Comparison of ENCODE assay signal across 26 cellular contexts in genomic region chr17:78990349-78991016, GRCh38. TPM values are rescaled to one million over a fixed set of nuclear protein-coding genes. Genes with fewer than 3 reads are reported as not detected.
DNase-seq lines count a peak whose midpoint lies in the region; ATAC-seq, FAIRE-seq and TF ChIP-seq lines count a peak whose summit lies in the region.
"Had no signal": no experiment of that assay in that cellular context is flagged by ENCODE, and none has a peak within 500 bp of the region (broad histone marks: within the 10 kb centered on the region; RNA-seq: fewer than 3 reads in every experiment).

No MANE protein-coding gene starts in this region.

- no peak for TF ChIP-seq POLR2A in transverse colon (IDR thresholded peaks at IDR 0.05)
- TF ChIP-seq POLR2A in H54 (IDR thresholded peaks at IDR 0.05; ENCODE audit: low read depth, low read length), result no peak

- TF ChIP-seq CTCF in lower lobe of right lung (IDR thresholded peaks at IDR 0.05), result no peak
- no peak for TF ChIP-seq CTCF in transverse colon (IDR thresholded peaks at IDR 0.05)

- ATAC-seq in lower lobe of right lung (no peak), GM19035 (IDR thresholded peaks at IDR 0.05; ENCODE audit: unreplicated experiment) (no peak)
- ATAC-seq: activated CD8-positive, alpha-beta memory T cell treated with anti-CD3 and anti-CD28 coated beads, Interleukin-2, amount 10 ng/mL, durations not matched to agents 7 days and 5 days; foreskin keratinocyte; left colon; naive thymus-derived CD4-positive, alpha-beta T cell; PC-3 had no signal

- H3K4me3 ChIP-seq in lower lobe of right lung (no peak overlapping the region), transverse colon (no peak overlapping the region), small intestine (ENCODE audit: low read depth in 1 of 2, low read length in 2 of 2) (no peak overlapping the region)
- H3K4me3 ChIP-seq: esophagus muscularis mucosa, heart right ventricle, upper lobe of left lung had no signal

- H3K27me3 ChIP-seq in lower lobe of right lung (ENCODE audit: low read depth) (no peaks in the 10 kb centered on the region), transverse colon (no peaks in the 10 kb centered on the region), small intestine (ENCODE audit: control insufficient read depth in 2 of 2, insufficient read depth in 2 of 2, low read length in 2 of 2) (no peaks in the 10 kb centered on the region)
- H3K27me3 ChIP-seq: esophagus muscularis mucosa, foreskin keratinocyte, heart right ventricle, upper lobe of left lung had no signal

- intact Hi-C loops in lower lobe of right lung (cut with DNase I), result no loop called here
- intact Hi-C loops in transverse colon (cut with DNase I; ENCODE audit: low total_unique reads), result no loop called here

- TF ChIP-seq EP300 in transverse colon (IDR thresholded peaks at IDR 0.05; ENCODE audit: low read depth), result no peak

- in situ Hi-C loops in transverse colon (cut with MboI; ENCODE audit: low pct_ligation_motif_present in 1 of 4, low pct_unique_long_range_greater_than_20kb in 1 of 4, low sequenced_read_pairs in 3 of 4), result no loop called here

- no peak overlapping the region for H3K27ac ChIP-seq in lower lobe of right lung
- H3K27ac ChIP-seq in transverse colon, result no peak overlapping the region
- H3K27ac ChIP-seq in small intestine (ENCODE audit: low read depth in 1 of 2, low read length in 1 of 2), result no peak overlapping the region
- H3K27ac ChIP-seq: C4-2B, esophagus muscularis mucosa, foreskin keratinocyte, heart right ventricle, upper lobe of left lung had no signal

- DNase-seq in NCI-H82 treated with DMSO at 0.1 percent for 48 hours (lab: John Stamatoyannopoulos, UW; ENCODE audit: unreplicated experiment) (peak; percentile 7), epidermal melanocyte (ENCODE audit: insufficient read length, low spot score) (peak; percentile 12), lower lobe of right lung (peak; percentile 37), transverse colon (peak; percentile 7), H54 (ENCODE audit: insufficient read length, low spot score) (no peak), small intestine (no peak)
- DNase-seq: activated CD4-positive, alpha-beta T cell treated with anti-CD3 and anti-CD28 coated beads, Interleukin-2, amount 10 ng/mL, durations not matched to agents 7 days and 5 days; activated CD8-positive, alpha-beta memory T cell treated with anti-CD3 and anti-CD28 coated beads, Interleukin-2, amount 10 ng/mL, durations not matched to agents 7 days and 5 days; anterior cingulate cortex; cortex of kidney; foreskin keratinocyte; naive thymus-derived CD4-positive, alpha-beta T cell; NCI-H1417 treated with DMSO at 0.1 percent for 48 hours; NCI-H2107; NCI-H446; nucleus accumbens; PC-3; SHP77 treated with DMSO at 0.1 percent for 48 hours; stimulated activated CD4-positive, alpha-beta T cell treated with anti-CD3 and anti-CD28 coated beads, Interleukin-4, amount 100 ng/mL, for 1 hour; T1000 had no signal

- H3K4me1 ChIP-seq in lower lobe of right lung (peaks cover 26% of the 10 kb centered on the region), transverse colon (peaks cover 13 to 60% (median 36%) of the 10 kb centered on the region in 4 donors), small intestine (ENCODE audit: control insufficient read depth in 2 of 2, insufficient read depth in 1 of 2, low read depth in 1 of 2, low read length in 1 of 2) (peaks cover 1 to 2% of the 10 kb centered on the region in 2 donors)

- H3K36me3 ChIP-seq in lower lobe of right lung (peaks cover 55% of the 10 kb centered on the region), transverse colon (peaks cover 0 to 30% (median 9%) of the 10 kb centered on the region in 4 donors), small intestine (ENCODE audit: control insufficient read depth in 2 of 2, insufficient read depth in 2 of 2, low read length in 2 of 2) (peaks cover 13 to 15% of the 10 kb centered on the region in 2 donors)

- H3K9me3 ChIP-seq in lower lobe of right lung (no peaks in the 10 kb centered on the region), transverse colon (no peaks in the 10 kb centered on the region), small intestine (ENCODE audit: control insufficient read depth, low read depth) (no peaks in the 10 kb centered on the region)
- H3K9me3 ChIP-seq: esophagus muscularis mucosa, heart right ventricle, upper lobe of left lung had no signal

- FAIRE-seq in H54 (lab: Jason Lieb, UNC) (no peak), small intestine (lab: Jason Lieb, UNC) (no peak)

- WGBS in transverse colon (ENCODE audit: low coverage in 1 of 2), 2 donors, result 90 to 96% methylated on average over 14 to 29 of the region's 29 CpGs
- WGBS in small intestine, 3 donors, result 95 to 96% (median 95%) methylated on average over 29 of the region's 29 CpGs

RNA-seq across cellular contexts. Expression of gene LGALS3BP, which starts 10.8 kb away (rescaled TPM):
- total RNA-seq in lower lobe of right lung, result 417 TPM
- 1,000 to 10,000 TPM in 2 of 4 donors, 100 to 1,000 TPM in 2; 796 to 1,440 (median 1,077) TPM for total RNA-seq in transverse colon
- 100 to 1,000 TPM; 181 to 326 (median 255) TPM for polyA plus RNA-seq in small intestine

RNA-seq across cellular contexts. Expression of gene CANT1, which starts 19.1 kb away (rescaled TPM):
- 54.4 TPM for total RNA-seq in lower lobe of right lung
- 100 to 1,000 TPM in 3 of 4 donors, 10 to 100 TPM in 1; 89.4 to 231 (median 138) TPM for total RNA-seq in transverse colon
- polyA plus RNA-seq in small intestine, result 10 to 100 TPM; 16.8 to 90.5 (median 20.3) TPM

RNA-seq across cellular contexts. Expression of gene C1QTNF1, which starts 33.5 kb away (rescaled TPM):
- total RNA-seq in lower lobe of right lung (24.9 TPM), transverse colon (10 to 100 TPM in 2 of 4 donors, 1 to 10 TPM in 2; 5.4 to 35.5 (median 12.0) TPM)
- polyA plus RNA-seq in small intestine, result 10 to 100 TPM in 1 of 3 donors, 1 to 10 TPM in 1, under 1 TPM in 1; 0.67 to 57.4 (median 2.4) TPM
- total RNA-seq: activated CD4-positive, alpha-beta T cell treated with anti-CD3 and anti-CD28 coated beads, Interleukin-2, amount 10 ng/mL, durations not matched to agents 7 days and 5 days; activated CD8-positive, alpha-beta memory T cell treated with anti-CD3 and anti-CD28 coated beads, Interleukin-2, amount 10 ng/mL, durations not matched to agents 7 days and 5 days had no signal
- polyA plus RNA-seq: naive thymus-derived CD4-positive, alpha-beta T cell had no signal

Comparison
In these comparisons a context has a peak if more than half of its experiments do, and no peak if none do; other contexts are left out.
1. DNase-seq: peak in NCI-H82 treated with DMSO at 0.1 percent for 48 hours (single experiment), epidermal melanocyte (single experiment), lower lobe of right lung (single experiment) and transverse colon (single experiment); none in H54 (single experiment) and small intestine (single experiment).